4 cellular contexts compared by ENCODE assay signal in the genomic region with DNA sequence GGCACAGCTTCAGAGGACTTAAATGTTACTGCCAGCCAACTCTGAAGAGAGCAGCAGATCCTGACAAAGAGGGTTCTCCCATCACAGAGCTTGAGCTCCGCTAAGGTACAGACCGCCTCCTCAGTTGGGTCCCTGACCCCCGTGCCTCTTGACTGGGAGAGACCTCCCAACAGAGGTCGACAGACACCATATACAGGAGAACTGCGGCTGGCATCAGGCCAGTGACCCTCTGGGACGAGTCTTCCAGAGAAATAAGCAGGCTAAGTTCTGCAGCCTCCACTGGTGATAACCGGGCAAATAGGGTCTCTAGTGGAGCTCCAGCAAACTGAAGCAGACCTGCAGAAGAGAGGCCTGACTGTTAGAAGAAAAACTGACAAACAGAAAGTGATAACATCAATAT.
"Had no signal": no experiment of that assay in that cellular context is flagged by ENCODE, and none has a peak within 500 bp of the region (broad histone marks: within the 10 kb centered on the region; RNA-seq: fewer than 3 reads in every experiment).

No MANE protein-coding gene starts in this region.

- DNase-seq: H9, HCEC 1CT, IMR-90 had no signal

- H3K4me2 ChIP-seq: GM23338 had no signal

- H3K4me3 ChIP-seq: GM23338 had no signal

- H2AFZ ChIP-seq: GM23338 had no signal

- ATAC-seq: GM23338 had no signal
